ENCODE assay signal across 19 cellular contexts in the genomic region with DNA sequence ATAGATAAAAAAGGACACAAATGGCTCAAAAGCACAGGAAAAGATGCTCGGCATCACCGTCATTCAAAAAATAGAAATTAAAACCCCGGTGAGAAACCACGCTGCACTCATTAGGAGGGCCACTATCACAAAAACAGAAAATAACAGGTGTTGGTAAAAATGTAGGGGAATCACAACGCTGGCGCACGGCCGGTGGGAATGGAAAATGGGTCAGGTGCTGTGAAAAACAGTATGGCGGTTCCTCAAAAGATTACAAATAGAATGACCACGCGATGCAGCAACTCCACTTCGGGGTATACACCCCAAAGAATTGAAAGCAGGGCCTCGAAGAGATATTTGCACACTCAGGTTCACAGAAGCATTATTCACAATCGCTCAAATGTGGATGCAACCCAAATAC. TPM values are rescaled to one million over a fixed set of nuclear protein-coding genes. Genes with fewer than 3 reads are reported as not detected.
A peak's percentile ranks its signal among the peaks of the same experiment; 100 is the strongest.
DNase-seq lines count a peak whose midpoint lies in the region; ATAC-seq, FAIRE-seq and TF ChIP-seq lines count a peak whose summit lies in the region.
"Had no signal": no experiment of that assay in that cellular context is flagged by ENCODE, and none has a peak within 500 bp of the region (broad histone marks: within the 10 kb centered on the region; RNA-seq: fewer than 3 reads in every experiment).

No MANE protein-coding gene starts in this region.

- SMC1A ChIA-PET in GM12878 (lab: Charles Lee; ENCODE audit: uncharacterized antibody, unreplicated experiment), result no interaction called here

- H4K20me1 ChIP-seq in GM12878 (ENCODE audit: control insufficient read depth, insufficient read depth), result no peaks in the 10 kb centered on the region

- H3K9me3 Mint-ChIP-seq in osteocyte (ENCODE audit: unreplicated experiment) (no peaks in the 10 kb centered on the region), type B pancreatic cell (no peaks in the 10 kb centered on the region)
- H3K9me3 Mint-ChIP-seq in naive thymus-derived CD8-positive, alpha-beta T cell, result peaks cover 0 to 4% (median 0%) of the 10 kb centered on the region in 9 donors
- H3K9me3 Mint-ChIP-seq: CD4-positive, alpha-beta T cell; HFFc6 had no signal

- H3K27ac Mint-ChIP-seq in osteocyte (ENCODE audit: unreplicated experiment), result no peak overlapping the region
- no peak overlapping the region for H3K27ac Mint-ChIP-seq in type B pancreatic cell
- no peak overlapping the region for H3K27ac Mint-ChIP-seq in naive thymus-derived CD8-positive, alpha-beta T cell
- H3K27ac Mint-ChIP-seq: CD4-positive, alpha-beta T cell; GM23338; HFFc6 had no signal

- no peak overlapping the region for H3K4me3 ChIP-seq in H7 (ENCODE audit: insufficient read depth, low read depth, low read length)
- H3K4me3 ChIP-seq in GM12878, result no peak overlapping the region
- H3K4me3 ChIP-seq: A549, GM23338 had no signal

- H3K27me3 Mint-ChIP-seq in osteocyte (ENCODE audit: unreplicated experiment) (peaks cover 40% of the 10 kb centered on the region), type B pancreatic cell (peaks cover 26% of the 10 kb centered on the region)
- peaks cover 24 to 48% (median 36%) of the 10 kb centered on the region in 5 donors for H3K27me3 Mint-ChIP-seq in naive thymus-derived CD8-positive, alpha-beta T cell

- H3K27ac ChIP-seq in GM12878 (ENCODE audit: control insufficient read depth, insufficient read depth) (no peak overlapping the region), foreskin keratinocyte (no peak overlapping the region)
- H3K27ac ChIP-seq: A549, HL-60 had no signal

- no peak for TF ChIP-seq RAD21 in GM12878 (IDR thresholded peaks at IDR 0.05; ENCODE audit: insufficient read depth, low read depth, low read length)

- 61% methylated on average over 14 of the region's 14 CpGs for WGBS in GM12878 (ENCODE audit: insufficient coverage, insufficient replicate concordance, low lambda C conversion rate, missing lambda C conversion rate)

- no peak overlapping the region for H2AFZ ChIP-seq in GM12878 (ENCODE audit: control insufficient read depth, low read depth, low read length)
- H2AFZ ChIP-seq: GM23338 had no signal

- TF ChIP-seq POLR2A in GM12878 (IDR thresholded peaks at IDR 0.05; ENCODE audit: low read depth, low read length), result no peak

- CTCF ChIA-PET in GM12878 (lab: Yijun Ruan, JAX), result no interaction called here

- RAD21 ChIA-PET in GM12878 (lab: Charles Lee; ENCODE audit: unreplicated experiment), result no interaction called here

- POLR2A ChIA-PET in GM12878 (lab: Charles Lee), result no interaction called here
- POLR2A ChIA-PET in naive thymus-derived CD8-positive, alpha-beta T cell (lab: Charles Lee), result no interaction called here

- no peaks in the 10 kb centered on the region for H3K79me2 ChIP-seq in GM12878 (ENCODE audit: control insufficient read depth, insufficient read depth, low read length)

- no peak for TF ChIP-seq EP300 in GM12878 (IDR thresholded peaks at IDR 0.05; ENCODE audit: borderline replicate concordance in 1 of 2, control insufficient read depth in 1 of 2, low read depth in 2 of 2, low read length in 2 of 2)

- H3K27me3 ChIP-seq in H7 (ENCODE audit: control insufficient read depth, insufficient read depth, low read length), result no peaks in the 10 kb centered on the region
- peaks cover 0 to 2% of the 10 kb centered on the region in 2 experiments; a peak in 2 of 4 replicates for H3K27me3 ChIP-seq in GM12878 (replicated peaks in 1 of 2; ENCODE audit: control insufficient read depth in 2 of 2, insufficient read depth in 2 of 2, low read length in 1 of 2)
- peaks cover 32% of the 10 kb centered on the region for H3K27me3 ChIP-seq in foreskin keratinocyte

- no peaks in the 10 kb centered on the region for H3K36me3 ChIP-seq in H7 (replicated peaks; ENCODE audit: control insufficient read depth, insufficient read depth, low read length)
- H3K36me3 ChIP-seq in GM12878 (ENCODE audit: control insufficient read depth in 2 of 2, insufficient read depth in 2 of 2, low read length in 1 of 2), result no peaks in the 10 kb centered on the region

- no peak overlapping the region for H3K9ac ChIP-seq in GM12878 (ENCODE audit: control insufficient read depth, insufficient read depth, low read length)

- intact Hi-C loops in GM12878 (cut with micrococcal nuclease; ENCODE audit: unreplicated experiment), result no loop called here

- no peaks in the 10 kb centered on the region for H3K4me1 Mint-ChIP-seq in osteocyte (ENCODE audit: unreplicated experiment)
- no peaks in the 10 kb centered on the region for H3K4me1 Mint-ChIP-seq in type B pancreatic cell (ENCODE audit: unreplicated experiment)
- peaks cover 0 to 4% (median 0%) of the 10 kb centered on the region in 4 donors for H3K4me1 Mint-ChIP-seq in naive thymus-derived CD8-positive, alpha-beta T cell

- in situ Hi-C loops in GM12878 (cut with MboI), result no loop called here

- no peak for ATAC-seq in GM12878
- no peak for ATAC-seq in naive thymus-derived CD8-positive, alpha-beta T cell
- ATAC-seq in foreskin keratinocyte, result no peak
- ATAC-seq: A549, GM23338, HCT116 had no signal

- TF ChIP-seq CTCF in GM12878 (IDR thresholded peaks at IDR 0.05 in 2 of 3, conservative IDR thresholded peaks at IDR 0.05 in 1 of 3; ENCODE audit: control insufficient read depth in 2 of 3, extremely low read depth in 1 of 3, insufficient read depth in 1 of 3, low read depth in 3 of 3, low read length in 3 of 3) (no peak), osteocyte (IDR thresholded peaks at IDR 0.05) (no peak), type B pancreatic cell (conservative IDR thresholded peaks at IDR 0.05) (no peak), foreskin keratinocyte (conservative IDR thresholded peaks at IDR 0.05) (no peak)

- DNase-seq in H7, result peak; percentile 20
- DNase-seq in GM12878 (ENCODE audit: low read depth, low spot score), result no peak
- DNase-seq in osteocyte (ENCODE audit: extremely low spot score, unreplicated experiment), result peak; percentile 65
- DNase-seq in type B pancreatic cell (ENCODE audit: extremely low spot score, unreplicated experiment), result peak; percentile 39
- no peak for DNase-seq in naive thymus-derived CD8-positive, alpha-beta T cell
- no peak for DNase-seq in foreskin keratinocyte
- no peak for DNase-seq in dermis blood vessel endothelial cell
- DNase-seq: AML-193, DMS153, DMS79, GDM1, HFFc6 had no signal

- no peak overlapping the region for H3K4me2 ChIP-seq in GM12878 (ENCODE audit: control insufficient read depth, insufficient read depth)
- H3K4me2 ChIP-seq: A549, GM23338 had no signal

- H3K4me3 Mint-ChIP-seq in osteocyte (ENCODE audit: unreplicated experiment), result no peak overlapping the region
- H3K4me3 Mint-ChIP-seq in type B pancreatic cell, result no peak overlapping the region
- H3K4me3 Mint-ChIP-seq in naive thymus-derived CD8-positive, alpha-beta T cell, result no peak overlapping the region
- H3K4me3 Mint-ChIP-seq: CD4-positive, alpha-beta T cell; GM23338; HFFc6 had no signal

- peak; percentile 7 for FAIRE-seq in GM12878 (lab: Jason Lieb, UNC)
- FAIRE-seq: A549, H54 had no signal

- no peaks in the 10 kb centered on the region for H3K9me3 ChIP-seq in GM12878 (replicated peaks; ENCODE audit: control insufficient read depth, insufficient read depth, low read length)
- H3K9me3 ChIP-seq: A549 had no signal

- no peaks in the 10 kb centered on the region for H3K36me3 Mint-ChIP-seq in osteocyte (ENCODE audit: unreplicated experiment)
- H3K36me3 Mint-ChIP-seq in type B pancreatic cell, result no peaks in the 10 kb centered on the region
- H3K36me3 Mint-ChIP-seq in naive thymus-derived CD8-positive, alpha-beta T cell, result peaks cover 0 to 5% (median 0%) of the 10 kb centered on the region in 3 donors

- no TSS peak for BruUV-seq in GM12878 (replicated peaks; lab: Mats Ljungman, UMichigan)

- H3K4me1 ChIP-seq in GM12878 (ENCODE audit: control insufficient read depth, insufficient read depth, low read length), result no peaks in the 10 kb centered on the region
- H3K4me1 ChIP-seq in foreskin keratinocyte, result no peaks in the 10 kb centered on the region
- H3K4me1 ChIP-seq: A549, Caco-2 had no signal

TF ChIP-seq in GM12878, 131 proteins besides CTCF, POLR2A, EP300 and RAD21 (continues in another document):
- TF ChIP-seq NFXL1 (IDR thresholded peaks at IDR 0.05; ENCODE audit: borderline replicate concordance), result no peak
- no peak for TF ChIP-seq ZZZ3 (IDR thresholded peaks at IDR 0.05; ENCODE audit: control insufficient read depth, insufficient read length, low read depth)
- no peak for TF ChIP-seq NR2C2 (IDR thresholded peaks at IDR 0.05; ENCODE audit: borderline replicate concordance, control insufficient read depth, insufficient read length, low read depth)
- TF ChIP-seq, protein P1, sequence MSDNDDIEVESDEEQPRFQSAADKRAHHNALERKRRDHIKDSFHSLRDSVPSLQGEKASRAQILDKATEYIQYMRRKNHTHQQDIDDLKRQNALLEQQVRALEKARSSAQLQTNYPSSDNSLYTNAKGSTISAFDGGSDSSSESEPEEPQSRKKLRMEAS (IDR thresholded peaks at IDR 0.05; ENCODE audit: low read depth, low read length), result no peak

RNA-seq across cellular contexts. Expression of a gene that starts 28.3 kb away (rescaled TPM):
- 30.9 and 33.8 TPM in 2 replicates for total RNA-seq in H7 (2014; rRNA removed; shearing (Covaris generic))
- total RNA-seq in GM12878 (2013; cell fraction: nucleolus; rRNA removed), result 28.9 and 36.2 TPM in 2 replicates
- 12.2 and 14.1 TPM in 2 replicates for total RNA-seq in GM12878 (2014; rRNA removed)
- total RNA-seq in GM12878 (2014; rRNA removed; fragmentation: Illumina TruSeq; extraction: Trizol), result 8.0 and 9.0 TPM in 2 replicates
- total RNA-seq in GM12878 (2021), result 19.5 and 21.3 TPM in 2 replicates
- 8.5 TPM for polyA plus RNA-seq in GM12878 (2011; ENCODE audit: low read depth)
- polyA plus RNA-seq in GM12878 (2011; rRNA removed), result 1.8 and 3.1 TPM in 2 replicates
- 2.6 and 4.7 TPM in 2 replicates for polyA plus RNA-seq in GM12878 (2011; cell fraction: cytosol; rRNA removed)
- 94.4 and 121 TPM in 2 replicates for polyA plus RNA-seq in GM12878 (2011; cell fraction: nucleus; rRNA removed)
- 24.8 and 27.2 TPM in 2 replicates for polyA plus RNA-seq in GM12878 (2012)
- 1.6 and 6.1 TPM in 2 replicates for polyA plus RNA-seq in GM12878 (2014; fragmentation: Illumina TruSeq; extraction: Trizol)
- under 1 TPM; 0.08 to 0.80 TPM for polyA plus RNA-seq in GM12878 (2014; fragmentation: Nextera tagmentation; extraction: Ambion mirVana)
- polyA plus RNA-seq in GM12878 (2014; rRNA removed), result 20.0 and 23.1 TPM in 2 replicates
- 10 to 100 TPM; 11.4 to 13.1 TPM for polyA plus RNA-seq in GM12878 (2016; fragmentation: Nextera tagmentation; extraction: Ambion mirVana)
- polyA minus RNA-seq in GM12878 (2011; rRNA and poly(A)+ RNA removed), result 0.88 and 3.5 TPM in 2 replicates
- 1.6 and 3.2 TPM in 2 replicates for polyA minus RNA-seq in GM12878 (2011; cell fraction: cytosol; rRNA and poly(A)+ RNA removed)
- 11.4 and 21.0 TPM in 2 replicates for polyA minus RNA-seq in GM12878 (2011; cell fraction: nucleus; rRNA and poly(A)+ RNA removed)
- 13.1 and 13.6 TPM in 2 replicates for total RNA-seq in osteocyte
- total RNA-seq in type B pancreatic cell (ENCODE audit: low replicate concordance), result 21.1 and 25.0 TPM in 2 replicates
- 10 to 100 TPM; 43.1 to 44.8 TPM for total RNA-seq in naive thymus-derived CD8-positive, alpha-beta T cell
- 1 to 10 TPM; 5.3 to 6.3 (median 5.5) TPM for polyA plus RNA-seq in naive thymus-derived CD8-positive, alpha-beta T cell
- 10.7 and 11.8 TPM in 2 replicates for total RNA-seq in foreskin keratinocyte
- polyA plus RNA-seq in foreskin keratinocyte, result 12.1 and 15.8 TPM in 2 replicates
- 20.6 and 28.8 TPM in 2 replicates for total RNA-seq in dermis blood vessel endothelial cell

Comparison
In these comparisons a context has a peak if more than half of its experiments do, and no peak if none do; other contexts are left out.
1. DNase-seq: peak in H7 (single experiment), osteocyte (single experiment) and type B pancreatic cell (single experiment); none in GM12878 (single experiment), naive thymus-derived CD8-positive, alpha-beta T cell (0 of 10), foreskin keratinocyte (0 of 2) and dermis blood vessel endothelial cell (single experiment).